In the genomic region with DNA sequence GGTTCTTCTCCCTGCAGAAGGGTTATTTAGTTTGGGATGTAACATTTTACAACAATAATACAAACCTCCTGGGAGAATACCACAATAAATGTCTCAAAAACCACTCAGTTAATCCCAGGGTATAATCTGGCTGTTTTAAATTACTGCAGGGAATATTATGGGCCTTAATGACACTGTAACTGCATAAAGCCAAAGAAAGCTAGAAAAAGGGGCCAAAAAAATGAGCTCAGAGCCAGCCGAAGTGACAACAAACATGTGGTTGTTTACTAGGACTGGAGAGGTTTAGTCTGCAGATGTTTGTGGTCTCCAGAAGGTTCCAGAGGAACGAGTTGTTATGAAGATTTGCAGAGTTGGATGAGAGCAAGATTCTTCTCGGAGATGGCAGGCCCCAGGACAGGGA, we compare ENCODE assay signal across 16 cellular contexts.
"Had no signal": no experiment of that assay in that cellular context is flagged by ENCODE, and none has a peak within 500 bp of the region (broad histone marks: within the 10 kb centered on the region; RNA-seq: fewer than 3 reads in every experiment).

No MANE protein-coding gene starts in this region.

- H3K27ac ChIP-seq: neutrophil, right atrium auricular region, tibial nerve, vagina had no signal

- H3K36me3 ChIP-seq: neutrophil, right atrium auricular region, vagina had no signal

- H3K9me3 ChIP-seq: neutrophil, vagina had no signal

- H3K27ac Mint-ChIP-seq: activated B cell treated with CpG ODN at 0.5 μM for 24 hours; activated CD4-positive, alpha-beta T cell treated with anti-CD3 and anti-CD28 coated beads, Interleukin-2, amount 10 ng/mL, durations not matched to agents 7 days and 5 days; activated T-cell treated with anti-CD3 and anti-CD28 coated beads, Interleukin-2, amount 50 U/mL, for 24 hours; naive thymus-derived CD8-positive, alpha-beta T cell; stimulated activated memory B cell treated with anti-CD40 and anti-IgM and Interleukin-4, amounts not matched to agents 10 μg/mL and 1 μg/mL and 100 μg/mL, for 72 hours had no signal

- H3K4me3 Mint-ChIP-seq: activated B cell treated with CpG ODN at 0.5 μM for 24 hours; activated CD4-positive, alpha-beta T cell treated with anti-CD3 and anti-CD28 coated beads, Interleukin-2, amount 10 ng/mL, durations not matched to agents 7 days and 5 days; activated T-cell treated with anti-CD3 and anti-CD28 coated beads, Interleukin-2, amount 50 U/mL, for 24 hours; naive thymus-derived CD8-positive, alpha-beta T cell; stimulated activated memory B cell treated with anti-CD40 and anti-IgM and Interleukin-4, amounts not matched to agents 10 μg/mL and 1 μg/mL and 100 μg/mL, for 72 hours had no signal

- H3K4me3 ChIP-seq: right atrium auricular region, tibial nerve, vagina had no signal

- FAIRE-seq: bronchial epithelial cell, endothelial cell of umbilical vein, small intestine, TTC549 had no signal

- DNase-seq: activated B cell treated with CpG ODN at 0.5 μM for 24 hours; activated CD4-positive, alpha-beta T cell treated with anti-CD3 and anti-CD28 coated beads, Interleukin-2, amount 10 ng/mL, durations not matched to agents 7 days and 5 days; activated effector memory CD4-positive, alpha-beta T cell treated with Interleukin-2 at 50 U/mL for 16 hours; activated T-cell treated with anti-CD3 and anti-CD28 coated beads, Interleukin-2, amount 50 U/mL, for 24 hours; left ventricle myocardium superior; midbrain; naive thymus-derived CD8-positive, alpha-beta T cell; small intestine had no signal

- H3K4me1 Mint-ChIP-seq: activated B cell treated with CpG ODN at 0.5 μM for 24 hours; activated CD4-positive, alpha-beta T cell treated with anti-CD3 and anti-CD28 coated beads, Interleukin-2, amount 10 ng/mL, durations not matched to agents 7 days and 5 days; naive thymus-derived CD8-positive, alpha-beta T cell; stimulated activated memory B cell treated with anti-CD40 and anti-IgM and Interleukin-4, amounts not matched to agents 10 μg/mL and 1 μg/mL and 100 μg/mL, for 72 hours had no signal

- H3K4me1 ChIP-seq: right atrium auricular region, tibial nerve had no signal

- H3K27me3 ChIP-seq: neutrophil, right atrium auricular region, tibial nerve, vagina had no signal

- H3K27me3 Mint-ChIP-seq: activated B cell treated with CpG ODN at 0.5 μM for 24 hours; activated T-cell treated with anti-CD3 and anti-CD28 coated beads, Interleukin-2, amount 50 U/mL, for 24 hours; stimulated activated memory B cell treated with anti-CD40 and anti-IgM and Interleukin-4, amounts not matched to agents 10 μg/mL and 1 μg/mL and 100 μg/mL, for 72 hours had no signal

- ATAC-seq: left ventricle myocardium superior; naive thymus-derived CD8-positive, alpha-beta T cell; stimulated activated memory B cell treated with anti-CD40 and anti-IgM and Interleukin-4, amounts not matched to agents 10 μg/mL and 1 μg/mL and 100 μg/mL, for 72 hours had no signal
